In genomic region chr22:44703269-44703870, GRCh38 we compare ENCODE assay signal across 8 cellular contexts. TPM values are rescaled to one million over a fixed set of nuclear protein-coding genes. Genes with fewer than 3 reads are reported as not detected.
A peak's percentile ranks its signal among the peaks of the same experiment; 100 is the strongest.
DNase-seq lines count a peak whose midpoint lies in the region; ATAC-seq and TF ChIP-seq lines count a peak whose summit lies in the region.

No MANE protein-coding gene starts in this region.

- no peaks in the 10 kb centered on the region for H3K9me3 Mint-ChIP-seq in T-cell

- peak overlapping the region; percentile 63 for H3K4me3 ChIP-seq in fibroblast of villous mesenchyme (ENCODE audit: low read depth, low read length)

- peak overlapping the region; percentile 81; the same call in 1 of the 2 replicates for H3K9ac ChIP-seq in ES-I3 (ENCODE audit: low read depth, low read length)

- POLR2A ChIA-PET in T-cell (lab: Charles Lee) = interaction anchor here in 1 of 2 donors (0.6 kb wide), 1 partner anchor 17 kb away, joined by 3 read pairs; no protein-coding TSS in a partner anchor

- H3K27ac Mint-ChIP-seq in T-cell = peak overlapping the region in 1 of 2 donors; percentile 52

- DNase-seq in T-cell (no peak), fibroblast of villous mesenchyme (ENCODE audit: low read depth) (peak; percentile 73), retina (peak; percentile 77), HK-2 (ENCODE audit: unreplicated experiment) (no peak)

- H3K9me3 ChIP-seq in ES-I3 (ENCODE audit: control insufficient read depth, insufficient read depth, low read length) = no peaks in the 10 kb centered on the region

- H3K36me3 Mint-ChIP-seq in T-cell = no peaks in the 10 kb centered on the region

- no peak for TF ChIP-seq CTCF in fibroblast of villous mesenchyme (IDR thresholded peaks at IDR 0.05; ENCODE audit: insufficient read depth, low read depth, low read length)

- ATAC-seq in T-cell (replicated peaks in 1 of 4) (no peak), HG02938 (IDR thresholded peaks at IDR 0.05; ENCODE audit: unreplicated experiment) (no peak), GM18907 (IDR thresholded peaks at IDR 0.05; ENCODE audit: unreplicated experiment) (no peak), GM21576 (IDR thresholded peaks at IDR 0.05; ENCODE audit: unreplicated experiment) (no peak)

- H3K4me1 ChIP-seq in ES-I3 (ENCODE audit: insufficient read depth, low read length) = peaks cover 30% of the 10 kb centered on the region; the same call in 1 of the 2 replicates

- peak overlapping the region; percentile 76 to 81 (median 78) for H3K4me3 Mint-ChIP-seq in T-cell

- peaks cover 15 to 39% (median 28%) of the 10 kb centered on the region in 3 donors for H3K4me1 Mint-ChIP-seq in T-cell

- CTCF ChIA-PET in T-cell (lab: Charles Lee) = no interaction called here

- no peaks in the 10 kb centered on the region for H3K36me3 ChIP-seq in ES-I3 (ENCODE audit: insufficient read depth, low read length)

- no peaks in the 10 kb centered on the region for H3K27me3 Mint-ChIP-seq in T-cell

RNA-seq across cellular contexts. Expression of gene PRR5, which starts 1.4 kb away (rescaled TPM):
- total RNA-seq in T-cell (10 to 100 TPM; 37.0 to 64.0 (median 58.7) TPM), fibroblast of villous mesenchyme (12.9 and 16.4 TPM in 2 replicates)

RNA-seq across cellular contexts. Expression of gene ARHGAP8, which starts 49.0 kb away (rescaled TPM):
- total RNA-seq in T-cell (1 to 10 TPM in 4 of 5 donors, under 1 TPM in 1; 0.59 to 4.7 (median 2.0) TPM), fibroblast of villous mesenchyme (under 0.01 and 0.97 TPM in 2 replicates)

Comparison
In these comparisons a context has a peak if more than half of its experiments do, and no peak if none do; other contexts are left out.
1. DNase-seq: peak in fibroblast of villous mesenchyme (single experiment) and retina (single experiment); none in T-cell (0 of 34) and HK-2 (single experiment).